Comparison of ENCODE assay signal across 9 cellular contexts in the genomic region with DNA sequence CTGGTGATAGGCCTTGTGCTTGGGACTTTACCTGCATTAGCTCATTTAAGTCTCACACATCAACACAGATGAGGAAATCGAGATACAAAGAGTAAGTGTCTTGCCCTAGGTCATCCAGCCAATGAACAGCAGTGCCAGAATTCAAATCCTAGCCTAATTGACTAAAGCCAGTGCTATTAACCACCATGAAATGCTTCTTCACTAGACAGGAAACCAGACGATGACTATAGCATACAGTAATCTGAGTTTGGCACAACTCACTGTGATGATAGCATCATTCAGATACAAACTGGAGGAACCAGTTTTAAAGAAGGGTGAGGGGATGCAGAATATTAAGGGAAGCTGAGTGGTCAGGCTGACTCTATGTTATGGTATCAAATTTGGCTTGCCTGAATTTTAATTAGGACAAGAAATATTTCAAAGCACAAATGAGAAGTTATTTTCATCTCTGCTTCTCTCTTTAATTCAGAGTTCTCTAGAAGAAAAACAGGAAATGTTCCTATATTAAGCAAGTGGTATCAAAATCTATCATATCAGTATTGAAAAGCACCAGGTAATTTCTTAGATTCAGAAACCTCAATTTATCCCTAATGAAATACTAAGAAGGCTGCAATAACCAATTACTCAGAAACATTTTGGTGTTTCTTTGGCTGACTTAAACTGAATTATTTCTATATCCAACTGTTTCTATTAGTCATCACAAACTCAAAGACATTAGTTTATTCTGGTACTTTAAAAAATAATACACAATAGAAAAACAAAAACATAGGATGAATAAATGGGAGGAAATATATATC.
DNase-seq lines count a peak whose midpoint lies in the region; ATAC-seq, FAIRE-seq and TF ChIP-seq lines count a peak whose summit lies in the region.
"Had no signal": no experiment of that assay in that cellular context is flagged by ENCODE, and none has a peak within 500 bp of the region (broad histone marks: within the 10 kb centered on the region; RNA-seq: fewer than 3 reads in every experiment).

No MANE protein-coding gene starts in this region.

- H3K4me3 ChIP-seq in coronary artery: no peak overlapping the region

- H3K36me3 Mint-ChIP-seq in stimulated activated naive B cell treated with anti-CD40 and anti-IgM and Interleukin-4, amounts not matched to agents 10 μg/mL and 1 μg/mL and 100 μg/mL, for 72 hours: no peaks in the 10 kb centered on the region

- peaks cover 1 to 3% of the 10 kb centered on the region in 2 donors for H3K9me3 Mint-ChIP-seq in stimulated activated naive B cell treated with anti-CD40 and anti-IgM and Interleukin-4, amounts not matched to agents 10 μg/mL and 1 μg/mL and 100 μg/mL, for 72 hours

- peak overlapping the region; percentile 21 to 36 for H3K4me3 Mint-ChIP-seq in stimulated activated naive B cell treated with anti-CD40 and anti-IgM and Interleukin-4, amounts not matched to agents 10 μg/mL and 1 μg/mL and 100 μg/mL, for 72 hours

- no peak for TF ChIP-seq CTCF in coronary artery (IDR thresholded peaks at IDR 0.05)

- TF ChIP-seq POLR2A in H54 (IDR thresholded peaks at IDR 0.05; ENCODE audit: low read depth, low read length): no peak

- peak; percentile 70 for DNase-seq in DMS53 treated with DMSO at 0.1 percent for 48 hours (lab: John Stamatoyannopoulos, UW; ENCODE audit: unreplicated experiment)
- no peak for DNase-seq in H54 (ENCODE audit: insufficient read length, low spot score)
- DNase-seq in RCC 7860 (ENCODE audit: low spot score): peak; percentile 95
- no peak for DNase-seq in coronary artery (ENCODE audit: low spot score)
- DNase-seq in stimulated activated naive B cell treated with anti-CD40 and anti-IgM and Interleukin-4, amounts not matched to agents 10 μg/mL and 1 μg/mL and 100 μg/mL, for 72 hours: peak; percentile 31
- DNase-seq in KBM-7: no peak
- DNase-seq in DMS 273 treated with DMSO at 0.1 percent for 48 hours (lab: John Stamatoyannopoulos, UW): no peak
- no peak for DNase-seq in activated CD8-positive, alpha-beta memory T cell treated with anti-CD3 and anti-CD28 coated beads, Interleukin-2, amount 50 U/mL, for 4 hours

- H3K4me1 Mint-ChIP-seq in stimulated activated naive B cell treated with anti-CD40 and anti-IgM and Interleukin-4, amounts not matched to agents 10 μg/mL and 1 μg/mL and 100 μg/mL, for 72 hours: peaks cover 35 to 55% of the 10 kb centered on the region in 2 donors

- no peaks in the 10 kb centered on the region for H3K27me3 Mint-ChIP-seq in stimulated activated naive B cell treated with anti-CD40 and anti-IgM and Interleukin-4, amounts not matched to agents 10 μg/mL and 1 μg/mL and 100 μg/mL, for 72 hours

- ATAC-seq in stimulated activated naive B cell treated with anti-CD40 and anti-IgM and Interleukin-4, amounts not matched to agents 10 μg/mL and 1 μg/mL and 100 μg/mL, for 72 hours (replicated peaks): peak; percentile 74 to 81

- in situ Hi-C loops in KBM-7 (cut with MboI; ENCODE audit: low pct_unique_long_range_greater_than_20kb, low sequenced_read_pairs): no loop called here

- H3K27ac Mint-ChIP-seq in stimulated activated naive B cell treated with anti-CD40 and anti-IgM and Interleukin-4, amounts not matched to agents 10 μg/mL and 1 μg/mL and 100 μg/mL, for 72 hours: peak overlapping the region; percentile 80

- FAIRE-seq in H54 (lab: Jason Lieb, UNC): peak; percentile 98
- peak; percentile 93 for FAIRE-seq in RCC 7860 (lab: Jason Lieb, UNC)

- H3K27ac ChIP-seq in coronary artery: peak overlapping the region; percentile 65 to 74
- H3K27ac ChIP-seq: parathyroid adenoma had no signal

Comparison
In these comparisons a context has a peak if more than half of its experiments do, and no peak if none do; other contexts are left out.
1. DNase-seq: peak in DMS53 treated with DMSO at 0.1 percent for 48 hours (single experiment), RCC 7860 (single experiment) and stimulated activated naive B cell treated with anti-CD40 and anti-IgM and Interleukin-4, amounts not matched to agents 10 μg/mL and 1 μg/mL and 100 μg/mL, for 72 hours (single experiment); none in H54 (single experiment), coronary artery (single experiment), KBM-7 (single experiment), DMS 273 treated with DMSO at 0.1 percent for 48 hours (single experiment) and activated CD8-positive, alpha-beta memory T cell treated with anti-CD3 and anti-CD28 coated beads, Interleukin-2, amount 50 U/mL, for 4 hours (single experiment).